ENCODE assay signal across 13 cellular contexts in the genomic region with DNA sequence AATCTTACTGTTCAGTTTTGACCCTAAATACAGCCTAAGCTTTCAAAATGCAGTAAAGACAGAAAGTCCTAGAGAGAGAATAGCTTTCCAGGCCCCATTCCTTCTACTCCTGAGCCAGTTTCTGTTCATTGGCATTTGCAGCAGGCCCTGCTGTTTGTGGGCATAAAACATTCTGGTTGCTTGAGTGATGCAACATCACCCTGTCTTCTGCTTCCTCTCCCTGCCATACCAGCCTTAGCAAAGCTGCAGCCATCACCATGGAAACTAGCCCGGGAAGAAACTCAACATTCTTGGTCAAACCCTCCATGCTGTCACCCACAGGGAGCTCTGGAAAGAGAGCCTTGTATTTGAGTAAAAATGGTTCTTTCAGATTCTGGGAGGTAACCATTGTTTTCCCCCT.
DNase-seq lines count a peak whose midpoint lies in the region; ATAC-seq and TF ChIP-seq lines count a peak whose summit lies in the region.
"Had no signal": no experiment of that assay in that cellular context is flagged by ENCODE, and none has a peak within 500 bp of the region (broad histone marks: within the 10 kb centered on the region; RNA-seq: fewer than 3 reads in every experiment).

No MANE protein-coding gene starts in this region.

- H3K36me3 Mint-ChIP-seq in GM23338 (ENCODE audit: low read depth), result no peaks in the 10 kb centered on the region
- H3K36me3 Mint-ChIP-seq: naive thymus-derived CD4-positive, alpha-beta T cell had no signal

- peaks cover 37% of the 10 kb centered on the region for H3K4me1 ChIP-seq in GM23338 (ENCODE audit: insufficient read depth)
- no peaks in the 10 kb centered on the region for H3K4me1 ChIP-seq in adipocyte (ENCODE audit: control insufficient read depth, insufficient read depth, low read length)
- no peaks in the 10 kb centered on the region for H3K4me1 ChIP-seq in lower lobe of right lung
- H3K4me1 ChIP-seq: uterus had no signal

- H3K27ac ChIP-seq in GM23338 (ENCODE audit: low read depth), result peak overlapping the region; percentile 34; the same call in 1 of the 2 replicates
- H3K27ac ChIP-seq in lower lobe of right lung, result no peak overlapping the region
- H3K27ac ChIP-seq: uterus had no signal

- H3K4me1 Mint-ChIP-seq in GM23338, result peaks cover 54% of the 10 kb centered on the region
- no peaks in the 10 kb centered on the region for H3K4me1 Mint-ChIP-seq in stimulated activated naive CD8-positive, alpha-beta T cell treated with anti-CD3 and anti-CD28 coated beads, Interleukin-15, amount 100 ng/mL, for 72 hours
- H3K4me1 Mint-ChIP-seq: naive thymus-derived CD4-positive, alpha-beta T cell had no signal

- no peaks in the 10 kb centered on the region for H3K27me3 ChIP-seq in GM23338 (ENCODE audit: insufficient read depth)
- no peaks in the 10 kb centered on the region for H3K27me3 ChIP-seq in adipocyte (replicated peaks; ENCODE audit: control insufficient read depth, insufficient read depth, low read length)
- no peaks in the 10 kb centered on the region for H3K27me3 ChIP-seq in lower lobe of right lung (ENCODE audit: low read depth)
- H3K27me3 ChIP-seq: uterus had no signal

- no peak overlapping the region for H3K4me2 ChIP-seq in GM23338

- peak; percentile 82 for DNase-seq in GM23338 (ENCODE audit: low spot score)
- peak; percentile 84 for DNase-seq in adipocyte (ENCODE audit: low read depth)
- DNase-seq in glomerular visceral epithelial cell (ENCODE audit: extremely low spot score), result peak; percentile 46
- DNase-seq in renal cortical epithelial cell (ENCODE audit: low read depth), result peak; percentile 84
- no peak for DNase-seq in stimulated activated naive CD8-positive, alpha-beta T cell treated with anti-CD3 and anti-CD28 coated beads, Interleukin-15, amount 100 ng/mL, for 72 hours
- DNase-seq in lower lobe of right lung, result no peak
- DNase-seq: activated effector memory CD4-positive, alpha-beta T cell treated with anti-CD3 and anti-CD28 coated beads, Interleukin-2, amount 50 U/mL, for 16 hours; DMS79; naive thymus-derived CD4-positive, alpha-beta T cell; NCI-H774; uterus had no signal

- no peaks in the 10 kb centered on the region for H3K27me3 Mint-ChIP-seq in GM23338 (ENCODE audit: insufficient read depth, low read depth, poor library complexity)
- H3K27me3 Mint-ChIP-seq in stimulated activated naive CD8-positive, alpha-beta T cell treated with anti-CD3 and anti-CD28 coated beads, Interleukin-15, amount 100 ng/mL, for 72 hours, result no peaks in the 10 kb centered on the region
- H3K27me3 Mint-ChIP-seq: naive thymus-derived CD4-positive, alpha-beta T cell had no signal

- H3K9me3 ChIP-seq in adipocyte (ENCODE audit: control insufficient read depth, low read length) (no peaks in the 10 kb centered on the region), lower lobe of right lung (no peaks in the 10 kb centered on the region)
- H3K9me3 ChIP-seq: uterus had no signal

- H3K9ac ChIP-seq in adipocyte (ENCODE audit: low read length), result no peak overlapping the region

- H4K20me1 ChIP-seq in GM23338 (replicated peaks; ENCODE audit: insufficient read depth), result no peaks in the 10 kb centered on the region

- TF ChIP-seq POLR2A in GM18505 (IDR thresholded peaks at IDR 0.05; ENCODE audit: borderline replicate concordance, extremely low read depth, insufficient read depth, insufficient read length), result no peak

- no peaks in the 10 kb centered on the region for H3K9me3 Mint-ChIP-seq in GM23338
- H3K9me3 Mint-ChIP-seq in stimulated activated naive CD8-positive, alpha-beta T cell treated with anti-CD3 and anti-CD28 coated beads, Interleukin-15, amount 100 ng/mL, for 72 hours, result no peaks in the 10 kb centered on the region

- H3K36me3 ChIP-seq in GM23338 (ENCODE audit: insufficient read depth), result no peaks in the 10 kb centered on the region
- H3K36me3 ChIP-seq in adipocyte (ENCODE audit: control insufficient read depth, insufficient read depth, low read length, severe bottlenecking), result no peaks in the 10 kb centered on the region
- no peaks in the 10 kb centered on the region for H3K36me3 ChIP-seq in lower lobe of right lung
- H3K36me3 ChIP-seq: uterus had no signal

- no peak overlapping the region for H2AFZ ChIP-seq in GM23338

- H3F3A ChIP-seq in GM23338 (replicated peaks; ENCODE audit: low read depth), result no peaks in the 10 kb centered on the region

- no peak for TF ChIP-seq CTCF in GM23338 (conservative IDR thresholded peaks at IDR 0.05; ENCODE audit: low read depth in 2 of 2)
- TF ChIP-seq CTCF in lower lobe of right lung (IDR thresholded peaks at IDR 0.05), result no peak

- no peak overlapping the region; the same call in 2 of the 3 replicates for H3K4me3 Mint-ChIP-seq in GM23338
- H3K4me3 Mint-ChIP-seq in stimulated activated naive CD8-positive, alpha-beta T cell treated with anti-CD3 and anti-CD28 coated beads, Interleukin-15, amount 100 ng/mL, for 72 hours, result no peak overlapping the region
- H3K4me3 Mint-ChIP-seq: naive thymus-derived CD4-positive, alpha-beta T cell had no signal

- intact Hi-C loops in lower lobe of right lung (cut with DNase I), result no loop called here

- peak overlapping the region; percentile 83 for H3K27ac Mint-ChIP-seq in GM23338
- no peak overlapping the region for H3K27ac Mint-ChIP-seq in stimulated activated naive CD8-positive, alpha-beta T cell treated with anti-CD3 and anti-CD28 coated beads, Interleukin-15, amount 100 ng/mL, for 72 hours
- H3K27ac Mint-ChIP-seq: naive thymus-derived CD4-positive, alpha-beta T cell had no signal

- H3K79me2 ChIP-seq in GM23338 (replicated peaks; ENCODE audit: insufficient read depth), result peaks cover 5% of the 10 kb centered on the region

- H3K9me2 ChIP-seq in GM23338 (ENCODE audit: insufficient read depth), result 0 out of 2 replicates have a peak, but pooled peaks cover 8% of the 10 kb centered on the region

- ATAC-seq in GM23338, result peak; percentile 86
- no peak for ATAC-seq in stimulated activated naive CD8-positive, alpha-beta T cell treated with anti-CD3 and anti-CD28 coated beads, Interleukin-15, amount 100 ng/mL, for 72 hours
- no peak for ATAC-seq in lower lobe of right lung
- ATAC-seq in HG03457 (IDR thresholded peaks at IDR 0.05; ENCODE audit: unreplicated experiment), result no peak
- no peak for ATAC-seq in GM18505 (IDR thresholded peaks at IDR 0.05; ENCODE audit: unreplicated experiment)
- ATAC-seq: naive thymus-derived CD4-positive, alpha-beta T cell had no signal

- H3K4me3 ChIP-seq in GM23338 (no peak overlapping the region), adipocyte (ENCODE audit: low read length) (no peak overlapping the region), lower lobe of right lung (no peak overlapping the region)
- H3K4me3 ChIP-seq: uterus had no signal

TF ChIP-seq in GM23338, 12 proteins besides CTCF, POLR2A, EP300 and RAD21 (continues in another document):
- TF ChIP-seq NANOG (IDR thresholded peaks at IDR 0.05; ENCODE audit: borderline replicate concordance) (no peak), STAT1 (IDR thresholded peaks at IDR 0.05; ENCODE audit: unreplicated experiment) (no peak), EZH2 (IDR thresholded peaks at IDR 0.05; ENCODE audit: low read depth, unreplicated experiment) (no peak), ZNF114 (CRISPR knock-in tag; IDR thresholded peaks at IDR 0.05) (no peak)
- TF ChIP-seq, protein P1, sequence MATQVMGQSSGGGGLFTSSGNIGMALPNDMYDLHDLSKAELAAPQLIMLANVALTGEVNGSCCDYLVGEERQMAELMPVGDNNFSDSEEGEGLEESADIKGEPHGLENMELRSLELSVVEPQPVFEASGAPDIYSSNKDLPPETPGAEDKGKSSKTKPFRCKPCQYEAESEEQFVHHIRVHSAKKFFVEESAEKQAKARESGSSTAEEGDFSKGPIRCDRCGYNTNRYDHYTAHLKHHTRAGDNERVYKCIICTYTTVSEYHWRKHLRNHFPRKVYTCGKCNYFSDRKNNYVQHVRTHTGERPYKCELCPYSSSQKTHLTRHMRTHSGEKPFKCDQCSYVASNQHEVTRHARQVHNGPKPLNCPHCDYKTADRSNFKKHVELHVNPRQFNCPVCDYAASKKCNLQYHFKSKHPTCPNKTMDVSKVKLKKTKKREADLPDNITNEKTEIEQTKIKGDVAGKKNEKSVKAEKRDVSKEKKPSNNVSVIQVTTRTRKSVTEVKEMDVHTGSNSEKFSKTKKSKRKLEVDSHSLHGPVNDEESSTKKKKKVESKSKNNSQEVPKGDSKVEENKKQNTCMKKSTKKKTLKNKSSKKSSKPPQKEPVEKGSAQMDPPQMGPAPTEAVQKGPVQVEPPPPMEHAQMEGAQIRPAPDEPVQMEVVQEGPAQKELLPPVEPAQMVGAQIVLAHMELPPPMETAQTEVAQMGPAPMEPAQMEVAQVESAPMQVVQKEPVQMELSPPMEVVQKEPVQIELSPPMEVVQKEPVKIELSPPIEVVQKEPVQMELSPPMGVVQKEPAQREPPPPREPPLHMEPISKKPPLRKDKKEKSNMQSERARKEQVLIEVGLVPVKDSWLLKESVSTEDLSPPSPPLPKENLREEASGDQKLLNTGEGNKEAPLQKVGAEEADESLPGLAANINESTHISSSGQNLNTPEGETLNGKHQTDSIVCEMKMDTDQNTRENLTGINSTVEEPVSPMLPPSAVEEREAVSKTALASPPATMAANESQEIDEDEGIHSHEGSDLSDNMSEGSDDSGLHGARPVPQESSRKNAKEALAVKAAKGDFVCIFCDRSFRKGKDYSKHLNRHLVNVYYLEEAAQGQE (IDR thresholded peaks at IDR 0.05; ENCODE audit: unreplicated experiment), result no peak

Comparison
In these comparisons a context has a peak if more than half of its experiments do, and no peak if none do; other contexts are left out.
1. DNase-seq: peak in GM23338 (single experiment), adipocyte (single experiment), glomerular visceral epithelial cell (single experiment) and renal cortical epithelial cell (single experiment); none in stimulated activated naive CD8-positive, alpha-beta T cell treated with anti-CD3 and anti-CD28 coated beads, Interleukin-15, amount 100 ng/mL, for 72 hours (0 of 2) and lower lobe of right lung (single experiment).